16 cellular contexts compared by ENCODE assay signal in genomic region chr4:10529891-10530786, GRCh38.
DNase-seq lines count a peak whose midpoint lies in the region; ATAC-seq, FAIRE-seq and TF ChIP-seq lines count a peak whose summit lies in the region.
"Had no signal": no experiment of that assay in that cellular context is flagged by ENCODE, and none has a peak within 500 bp of the region (broad histone marks: within the 10 kb centered on the region; RNA-seq: fewer than 3 reads in every experiment).

No MANE protein-coding gene starts in this region.

- no peak for FAIRE-seq in astrocyte (lab: Jason Lieb, UNC)

- no peak for TF ChIP-seq EP300 in gastroesophageal sphincter (IDR thresholded peaks at IDR 0.05)

- no peaks in the 10 kb centered on the region for H3K27me3 ChIP-seq in astrocyte (ENCODE audit: insufficient read depth, low read length)
- no peaks in the 10 kb centered on the region for H3K27me3 ChIP-seq in gastroesophageal sphincter
- H3K27me3 ChIP-seq in prostate gland (replicated peaks; ENCODE audit: insufficient read depth), result no peaks in the 10 kb centered on the region
- no peaks in the 10 kb centered on the region for H3K27me3 ChIP-seq in endodermal cell (ENCODE audit: control insufficient read depth, insufficient read depth, low read length, poor library complexity, severe bottlenecking)
- H3K27me3 ChIP-seq in foreskin keratinocyte, result no peaks in the 10 kb centered on the region

- H3K4me1 ChIP-seq in astrocyte (ENCODE audit: insufficient read depth, low read length) (peaks cover 4% of the 10 kb centered on the region), gastroesophageal sphincter (peaks cover 0 to 5% (median 0%) of the 10 kb centered on the region in 3 donors), prostate gland (replicated peaks) (peaks cover 6% of the 10 kb centered on the region), endodermal cell (ENCODE audit: control insufficient read depth, insufficient read depth, low read length) (peaks cover 8% of the 10 kb centered on the region), foreskin keratinocyte (peaks cover 15% of the 10 kb centered on the region)

- no peaks in the 10 kb centered on the region for H3K9me3 Mint-ChIP-seq in astrocyte (ENCODE audit: unreplicated experiment)
- H3K9me3 Mint-ChIP-seq in endodermal cell, result no peaks in the 10 kb centered on the region
- H3K9me3 Mint-ChIP-seq: HFFc6, nephron had no signal

- H3K36me3 ChIP-seq in astrocyte (ENCODE audit: insufficient read depth, low read length) (no peaks in the 10 kb centered on the region), gastroesophageal sphincter (no peaks in the 10 kb centered on the region), prostate gland (no peaks in the 10 kb centered on the region), endodermal cell (ENCODE audit: control insufficient read depth, insufficient read depth, low read length) (no peaks in the 10 kb centered on the region)
- H3K36me3 ChIP-seq: thoracic aorta had no signal

- intact Hi-C loops in prostate gland (cut with DNase I), result no loop called here

- TF ChIP-seq POLR2A in gastroesophageal sphincter (IDR thresholded peaks at IDR 0.05) (no peak), prostate gland (IDR thresholded peaks at IDR 0.05) (no peak)

- H3K9me3 ChIP-seq in astrocyte (ENCODE audit: insufficient read depth, low read depth, low read length) (no peaks in the 10 kb centered on the region), gastroesophageal sphincter (no peaks in the 10 kb centered on the region), prostate gland (no peaks in the 10 kb centered on the region), endodermal cell (ENCODE audit: control insufficient read depth, low read length) (no peaks in the 10 kb centered on the region)
- H3K9me3 ChIP-seq: thoracic aorta had no signal

- ATAC-seq in gastroesophageal sphincter (peak; percentile 67), foreskin keratinocyte (no peak)

- H3K9ac ChIP-seq in astrocyte (ENCODE audit: low read length) (no peak overlapping the region), endodermal cell (ENCODE audit: extremely low read depth, low read length, poor library complexity, severe bottlenecking) (no peak overlapping the region)

- H2AFZ ChIP-seq in astrocyte (ENCODE audit: low read depth, low read length), result no peak overlapping the region

- no peak overlapping the region for H3K27ac Mint-ChIP-seq in astrocyte (ENCODE audit: unreplicated experiment)
- H3K27ac Mint-ChIP-seq in endodermal cell, result no peak overlapping the region
- H3K27ac Mint-ChIP-seq: HFFc6, nephron had no signal

- H3K36me3 Mint-ChIP-seq in astrocyte (ENCODE audit: low read depth, unreplicated experiment), result no peaks in the 10 kb centered on the region
- no peaks in the 10 kb centered on the region for H3K36me3 Mint-ChIP-seq in endodermal cell (ENCODE audit: low read depth)

- no peaks in the 10 kb centered on the region for H3K79me2 ChIP-seq in astrocyte (ENCODE audit: insufficient read depth, low read length)

- no peak overlapping the region for H3K4me3 Mint-ChIP-seq in astrocyte (ENCODE audit: unreplicated experiment)
- no peak overlapping the region for H3K4me3 Mint-ChIP-seq in endodermal cell
- H3K4me3 Mint-ChIP-seq: HFFc6, nephron had no signal

- H3K4me1 Mint-ChIP-seq in astrocyte (ENCODE audit: low read depth, unreplicated experiment) (peaks cover 6% of the 10 kb centered on the region), endodermal cell (peaks cover 27% of the 10 kb centered on the region)
- H3K4me1 Mint-ChIP-seq: nephron had no signal

- TF ChIP-seq CTCF in astrocyte (IDR thresholded peaks at IDR 0.05; ENCODE audit: insufficient read depth, low read depth, low read length) (no peak), gastroesophageal sphincter (IDR thresholded peaks at IDR 0.05) (no peak), prostate gland (IDR thresholded peaks at IDR 0.05) (no peak), endodermal cell (conservative IDR thresholded peaks at IDR 0.05) (no peak), foreskin keratinocyte (conservative IDR thresholded peaks at IDR 0.05) (no peak)

- DNase-seq in HS-27A (ENCODE audit: low read depth) (peak; percentile 12), astrocyte (ENCODE audit: low read depth) (peak; percentile 6), prostate gland (ENCODE audit: low spot score) (peak; percentile 79), endodermal cell (no peak), foreskin keratinocyte (no peak), SIG-M5 (lab: John Stamatoyannopoulos, UW) (no peak)
- DNase-seq in activated CD8-positive, alpha-beta memory T cell treated with anti-CD3 and anti-CD28 coated beads for 24 hours, result no peak
- DNase-seq: activated CD4-positive, alpha-beta T cell treated with anti-CD3 and anti-CD28 coated beads, Interleukin-2, amount 50 U/mL, for 4 hours; activated T-cell treated with anti-CD3 and anti-CD28 coated beads, Interleukin-2, amount 50 U/mL, for 48 hours; HFFc6; IMR-90; NCI-H1092; retina had no signal

- WGBS in gastroesophageal sphincter (ENCODE audit: low coverage in 1 of 2), 2 donors, result 63 to 73% methylated on average over 8 to 12 of the region's 12 CpGs
- WGBS in prostate gland, result 9% methylated on average over 12 of the region's 12 CpGs
- 83 to 92% methylated on average over 7 to 12 of the region's 12 CpGs for WGBS in endodermal cell (ENCODE audit: insufficient coverage in 1 of 2, insufficient read length in 1 of 2), 2 experiments

- H3K27me3 Mint-ChIP-seq in astrocyte (ENCODE audit: low read depth, unreplicated experiment), result no peaks in the 10 kb centered on the region
- H3K27me3 Mint-ChIP-seq in endodermal cell (ENCODE audit: insufficient read depth), result no peaks in the 10 kb centered on the region

- no peak overlapping the region for H3K4me2 ChIP-seq in astrocyte (ENCODE audit: low read length)

- no peaks in the 10 kb centered on the region for H4K20me1 ChIP-seq in astrocyte (ENCODE audit: insufficient read depth, low read length)

- H3K4me3 ChIP-seq in astrocyte (ENCODE audit: insufficient read depth, low read depth, low read length) (no peak overlapping the region), gastroesophageal sphincter (no peak overlapping the region), prostate gland (no peak overlapping the region), endodermal cell (ENCODE audit: low read length) (no peak overlapping the region)
- H3K4me3 ChIP-seq: thoracic aorta had no signal

- no peak overlapping the region for H3K27ac ChIP-seq in astrocyte (ENCODE audit: low read depth, low read length)
- no peak overlapping the region for H3K27ac ChIP-seq in gastroesophageal sphincter
- peak overlapping the region; percentile 55 to 68 for H3K27ac ChIP-seq in prostate gland
- no peak overlapping the region for H3K27ac ChIP-seq in endodermal cell (ENCODE audit: low read depth, low read length)
- H3K27ac ChIP-seq in foreskin keratinocyte, result no peak overlapping the region
- H3K27ac ChIP-seq: thoracic aorta had no signal

Comparison
In these comparisons a context has a peak if more than half of its experiments do, and no peak if none do; other contexts are left out.
1. DNase-seq: peak in HS-27A (single experiment), astrocyte (single experiment) and prostate gland (single experiment); none in endodermal cell (single experiment), foreskin keratinocyte (0 of 2), SIG-M5 (single experiment) and activated CD8-positive, alpha-beta memory T cell treated with anti-CD3 and anti-CD28 coated beads for 24 hours (single experiment).
2. H3K27ac ChIP-seq: peak in prostate gland (2 of 2); none in astrocyte (single experiment), gastroesophageal sphincter (0 of 4), endodermal cell (single experiment) and foreskin keratinocyte (single experiment).